9 cellular contexts compared by ENCODE assay signal in the genomic region with DNA sequence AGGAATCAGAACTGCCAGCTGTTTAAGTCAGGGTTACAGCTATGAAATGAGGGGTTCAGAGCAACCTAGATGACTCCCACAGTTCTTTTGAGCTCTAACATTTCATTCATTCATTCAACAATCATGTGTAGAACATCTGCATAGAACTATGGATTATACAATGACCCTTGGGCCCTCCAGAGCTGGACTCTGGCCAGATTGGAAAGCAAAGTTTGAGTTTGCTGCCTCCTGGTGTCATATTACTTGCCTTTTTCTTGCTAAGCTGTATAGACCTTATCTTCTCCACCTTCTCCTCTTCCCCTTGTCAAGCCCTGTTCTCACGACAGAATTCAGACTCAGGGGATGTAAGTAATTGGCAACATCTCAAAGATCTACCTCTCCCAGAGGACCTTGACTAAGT. TPM values are rescaled to one million over a fixed set of nuclear protein-coding genes. Genes with fewer than 3 reads are reported as not detected.
A peak's percentile ranks its signal among the peaks of the same experiment; 100 is the strongest.
DNase-seq lines count a peak whose midpoint lies in the region; FAIRE-seq and TF ChIP-seq lines count a peak whose summit lies in the region.
"Had no signal": no experiment of that assay in that cellular context is flagged by ENCODE, and none has a peak within 500 bp of the region (broad histone marks: within the 10 kb centered on the region; RNA-seq: fewer than 3 reads in every experiment).

No MANE protein-coding gene starts in this region.

- no peaks in the 10 kb centered on the region; the same call in 1 of the 2 replicates for H3K27me3 ChIP-seq in OCI-LY3 (ENCODE audit: low read depth, low read length)
- no peaks in the 10 kb centered on the region for H3K27me3 ChIP-seq in small intestine (ENCODE audit: control insufficient read depth in 2 of 2, insufficient read depth in 2 of 2, low read length in 2 of 2)
- H3K27me3 ChIP-seq: BLaER1 treated with 17β-estradiol and CSF1 and Interleukin-3, amounts not matched to agents 10 nM and 100 nM had no signal

- H3K27ac ChIP-seq in OCI-LY3 (ENCODE audit: low read length) (no peak overlapping the region), small intestine (ENCODE audit: low read depth in 1 of 2, low read length in 1 of 2) (no peak overlapping the region)
- H3K27ac ChIP-seq: BLaER1 treated with 17β-estradiol and CSF1 and Interleukin-3, amounts not matched to agents 10 nM and 100 nM had no signal

- no peaks in the 10 kb centered on the region for H3K9me3 ChIP-seq in OCI-LY3 (ENCODE audit: insufficient read depth, low read length)
- H3K9me3 ChIP-seq in small intestine (ENCODE audit: control insufficient read depth, low read depth), result no peaks in the 10 kb centered on the region
- H3K9me3 ChIP-seq: BLaER1 treated with 17β-estradiol and CSF1 and Interleukin-3, amounts not matched to agents 10 nM and 100 nM had no signal

- H3K4me2 ChIP-seq in OCI-LY3 (ENCODE audit: low read length), result no peak overlapping the region
- H3K4me2 ChIP-seq: BLaER1 treated with 17β-estradiol and CSF1 and Interleukin-3, amounts not matched to agents 10 nM and 100 nM had no signal

- H3K36me3 ChIP-seq in OCI-LY3 (replicated peaks; ENCODE audit: low read depth, low read length) (no peaks in the 10 kb centered on the region), small intestine (ENCODE audit: control insufficient read depth in 2 of 2, insufficient read depth in 2 of 2, low read length in 2 of 2) (no peaks in the 10 kb centered on the region)
- H3K36me3 ChIP-seq: BLaER1 treated with 17β-estradiol and CSF1 and Interleukin-3, amounts not matched to agents 10 nM and 100 nM had no signal

- no peak overlapping the region for H3K9ac ChIP-seq in OCI-LY3 (ENCODE audit: low read length)
- H3K9ac ChIP-seq: BLaER1 treated with 17β-estradiol and CSF1 and Interleukin-3, amounts not matched to agents 10 nM and 100 nM had no signal

- no peak overlapping the region for H2AFZ ChIP-seq in OCI-LY3 (ENCODE audit: low read depth, low read length)

- no peaks in the 10 kb centered on the region for H3K79me2 ChIP-seq in OCI-LY3 (ENCODE audit: low read length)

- H3K4me3 ChIP-seq in OCI-LY3 (ENCODE audit: low read length) (no peak overlapping the region), small intestine (ENCODE audit: low read depth in 1 of 2, low read length in 2 of 2) (no peak overlapping the region)
- H3K4me3 ChIP-seq: BLaER1 treated with 17β-estradiol and CSF1 and Interleukin-3, amounts not matched to agents 10 nM and 100 nM had no signal

- no peaks in the 10 kb centered on the region for H4K20me1 ChIP-seq in OCI-LY3 (ENCODE audit: insufficient read depth, low read length)
- H4K20me1 ChIP-seq: BLaER1 treated with 17β-estradiol and CSF1 and Interleukin-3, amounts not matched to agents 10 nM and 100 nM had no signal

- DNase-seq in NCI-H2107 treated with DMSO at 0.1 percent for 48 hours (lab: John Stamatoyannopoulos, UW; ENCODE audit: unreplicated experiment) (peak; percentile 11), NCI-H2107 (lab: John Stamatoyannopoulos, UW) (no peak), fibroblast of peridontal ligament (ENCODE audit: extremely low read depth) (peak; percentile 62), small intestine (peak; percentile 77), NOMO-1 (lab: John Stamatoyannopoulos, UW; ENCODE audit: unreplicated experiment in 2 of 2) (no peak)
- DNase-seq in NK-92 treated with Interleukin-12 subunit alpha and Interleukin-12 subunit beta, amount 100 ng/mL, for 24 hours (lab: John Stamatoyannopoulos, UW), result no peak
- no peak for DNase-seq in activated CD4-positive, alpha-beta T cell treated with anti-CD3 and anti-CD28 coated beads, Interleukin-2, amount 50 U/mL, for 1 hour

- H3K4me1 ChIP-seq in OCI-LY3 (ENCODE audit: low read length) (no peaks in the 10 kb centered on the region), small intestine (ENCODE audit: control insufficient read depth in 2 of 2, insufficient read depth in 1 of 2, low read depth in 1 of 2, low read length in 1 of 2) (no peaks in the 10 kb centered on the region)

- no peak for FAIRE-seq in small intestine (lab: Jason Lieb, UNC)

- peak; percentile 51 for TF ChIP-seq CTCF in OCI-LY3 (IDR thresholded peaks at IDR 0.05; ENCODE audit: low read depth, low read length)

- WGBS in small intestine, 3 donors, result 6 to 17% (median 7%) methylated on average over 1 of the region's 1 CpG

RNA-seq across cellular contexts. Expression of gene CASQ2, which starts 4.0 kb away (rescaled TPM):
- polyA plus RNA-seq in small intestine, result 1 to 10 TPM in 2 of 3 donors, under 1 TPM in 1; 0.22 to 5.9 (median 1.8) TPM

Comparison
In these comparisons a context has a peak if more than half of its experiments do, and no peak if none do; other contexts are left out.
1. DNase-seq: peak in NCI-H2107 treated with DMSO at 0.1 percent for 48 hours (single experiment), fibroblast of peridontal ligament (single experiment) and small intestine (single experiment); none in NCI-H2107 (single experiment), NK-92 treated with Interleukin-12 subunit alpha and Interleukin-12 subunit beta, amount 100 ng/mL, for 24 hours (single experiment), NOMO-1 (0 of 2) and activated CD4-positive, alpha-beta T cell treated with anti-CD3 and anti-CD28 coated beads, Interleukin-2, amount 50 U/mL, for 1 hour (single experiment).